19 cellular contexts compared by ENCODE assay signal in the genomic region with DNA sequence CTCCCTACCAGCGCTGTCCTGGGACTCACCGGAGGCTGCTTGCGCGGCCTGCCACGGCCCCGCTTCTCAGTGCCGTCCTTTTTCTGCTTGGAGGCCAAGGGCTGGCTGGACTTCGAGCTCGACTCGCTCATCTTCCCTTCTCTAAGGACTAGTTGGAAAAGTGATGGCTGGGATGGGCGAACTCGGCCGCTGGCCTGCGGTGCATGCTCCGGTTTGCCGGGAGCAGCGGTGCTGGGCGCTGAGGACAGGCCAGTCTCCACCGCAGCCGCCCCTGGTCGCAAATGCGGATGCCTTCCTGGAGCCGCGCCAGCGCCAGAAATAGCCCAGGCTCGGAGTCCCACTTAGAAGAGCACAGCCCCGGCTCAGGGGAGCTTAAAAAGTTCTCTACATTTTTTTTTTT.
"Had no signal": no experiment of that assay in that cellular context is flagged by ENCODE, and none has a peak within 500 bp of the region (broad histone marks: within the 10 kb centered on the region; RNA-seq: fewer than 3 reads in every experiment).

No MANE protein-coding gene starts in this region.

- H3K36me3 ChIP-seq: esophagus squamous epithelium, neural progenitor cell, SJSA1 had no signal

- ATAC-seq: activated CD4-positive, CD25-positive, alpha-beta regulatory T cell treated with anti-CD3 and anti-CD28 coated beads, Interleukin-2, amount 50 U/mL, for 24 hours had no signal

- H3K36me3 Mint-ChIP-seq: naive B cell had no signal

- H3K4me1 ChIP-seq: neural progenitor cell, parathyroid adenoma had no signal

- H3K27ac ChIP-seq: esophagus squamous epithelium, neural progenitor cell, parathyroid adenoma, SJSA1 had no signal

- H3K9me3 ChIP-seq: esophagus squamous epithelium, SJSA1 had no signal

- H3K27me3 Mint-ChIP-seq: naive B cell had no signal

- H3K4me3 Mint-ChIP-seq: activated naive CD4-positive, alpha-beta T cell treated with anti-CD3 and anti-CD28 coated beads, Interleukin-2, amount 10 ng/mL, durations not matched to agents 7 days and 5 days; neural progenitor cell; T-helper 2 cell treated with Interferon-gamma antibody and Interleukin-4, amounts not matched to agents 5 μg/mL and 100 μg/mL, for 36 hours had no signal

- H3K4me3 ChIP-seq: esophagus squamous epithelium, neural progenitor cell, SJSA1, skin epidermis had no signal

- H3K9me3 Mint-ChIP-seq: activated naive CD4-positive, alpha-beta T cell treated with anti-CD3 and anti-CD28 coated beads, Interleukin-2, amount 10 ng/mL, durations not matched to agents 7 days and 5 days; activated T-helper 2 cell treated with anti-CD3 and anti-CD28 coated beads, Interferon-gamma antibody, Interleukin-2, Interleukin-4, amounts not matched to agents 10 μg/mL and 5 μg/mL and 100 μg/mL, durations not matched to agents 14 hours and 24 hours and 36 hours; naive B cell; neural progenitor cell; T-helper 2 cell treated with Interferon-gamma antibody and Interleukin-4, amounts not matched to agents 5 μg/mL and 100 μg/mL, for 36 hours had no signal

- DNase-seq: activated CD4-positive, alpha-beta T cell treated with anti-CD3 and anti-CD28 coated beads, Interleukin-2, amount 50 U/mL, for 4 hours; activated naive CD4-positive, alpha-beta T cell treated with anti-CD3 and anti-CD28 coated beads, Interleukin-2, amount 10 ng/mL, durations not matched to agents 7 days and 5 days; activated T-cell treated with anti-CD3 and anti-CD28 coated beads, Interleukin-2, amount 50 U/mL, for 1 hour; esophagus squamous epithelium; foreskin fibroblast; mammary epithelial cell; naive B cell; retina; stimulated activated CD4-positive, alpha-beta T cell treated with anti-CD3 and anti-CD28 coated beads, Interleukin-15, amount 100 ng/mL, for 24 hours; stimulated activated CD4-positive, alpha-beta T cell treated with anti-CD3 and anti-CD28 coated beads, Interleukin-4, amount 100 ng/mL, for 1 hour; stimulated activated naive CD4-positive, alpha-beta T cell treated with Interleukin-2 at 50 U/mL for 16 hours; trophoblast cell had no signal

- H3K27ac Mint-ChIP-seq: activated naive CD4-positive, alpha-beta T cell treated with anti-CD3 and anti-CD28 coated beads, Interleukin-2, amount 10 ng/mL, durations not matched to agents 7 days and 5 days; activated T-helper 2 cell treated with anti-CD3 and anti-CD28 coated beads, Interferon-gamma antibody, Interleukin-2, Interleukin-4, amounts not matched to agents 10 μg/mL and 5 μg/mL and 100 μg/mL, durations not matched to agents 14 hours and 24 hours and 36 hours; neural progenitor cell; T-helper 2 cell treated with Interferon-gamma antibody and Interleukin-4, amounts not matched to agents 5 μg/mL and 100 μg/mL, for 36 hours had no signal
